Comparison of ENCODE assay signal across 17 cellular contexts in genomic region chr6:15410752-15411151, GRCh38.
DNase-seq lines count a peak whose midpoint lies in the region; ATAC-seq, FAIRE-seq and TF ChIP-seq lines count a peak whose summit lies in the region.
"Had no signal": no experiment of that assay in that cellular context is flagged by ENCODE, and none has a peak within 500 bp of the region (broad histone marks: within the 10 kb centered on the region; RNA-seq: fewer than 3 reads in every experiment).

No MANE protein-coding gene starts in this region.

- no peak for FAIRE-seq in GM12878 (lab: Jason Lieb, UNC)
- FAIRE-seq: GM12891 had no signal

- H3K27me3 Mint-ChIP-seq in stimulated activated naive CD8-positive, alpha-beta T cell treated with anti-CD3 and anti-CD28 coated beads, Interleukin-15, Interleukin-2, amounts not matched to agents 100 ng/mL and 50 ng/mL, for 24 hours = no peaks in the 10 kb centered on the region
- H3K27me3 Mint-ChIP-seq in T-cell = no peaks in the 10 kb centered on the region

- H3K79me2 ChIP-seq in GM12878 (ENCODE audit: control insufficient read depth, insufficient read depth, low read length) = peaks cover 69% of the 10 kb centered on the region

- no peak for TF ChIP-seq RAD21 in GM12878 (IDR thresholded peaks at IDR 0.05; ENCODE audit: insufficient read depth, low read depth, low read length)

- TF ChIP-seq EP300 in GM12878 (IDR thresholded peaks at IDR 0.05; ENCODE audit: borderline replicate concordance in 1 of 2, control insufficient read depth in 1 of 2, low read depth in 2 of 2, low read length in 2 of 2) = peak; percentile 35 to 37; a peak in 2 of 4 replicates

- H2AFZ ChIP-seq in GM12878 (ENCODE audit: control insufficient read depth, low read depth, low read length) = no peak overlapping the region
- H2AFZ ChIP-seq: hepatocyte, PC-9 had no signal

- no peak for ATAC-seq in stimulated activated naive CD8-positive, alpha-beta T cell treated with anti-CD3 and anti-CD28 coated beads, Interleukin-15, Interleukin-2, amounts not matched to agents 100 U/mL and 50 U/mL, for 24 hours
- no peak for ATAC-seq in T-cell (replicated peaks in 1 of 4)
- ATAC-seq in GM12878 = peak; percentile 51
- ATAC-seq: upper lobe of right lung had no signal

- POLR2A ChIA-PET in T-cell (lab: Charles Lee) (no interaction called here), GM12878 (lab: Charles Lee) (interaction anchor here (0.6 to 5.0 kb wide), 7 partner anchors 11 to 159 kb away, joined by 3 to 55 read pairs (median 4); no protein-coding TSS in a partner anchor)

- RAD21 ChIA-PET in GM12878 (lab: Charles Lee; ENCODE audit: unreplicated experiment) = interaction anchor here (0.9 to 7.6 kb wide), 10 partner anchors 10 to 166 kb away, joined by 3 to 54 read pairs (median 4); no protein-coding TSS in a partner anchor

- in situ Hi-C loops in GM12878 (cut with MboI) = no loop called here

- SMC1A ChIA-PET in GM12878 (lab: Charles Lee; ENCODE audit: uncharacterized antibody, unreplicated experiment) = interaction anchor here (0.8 to 8.7 kb wide), 19 partner anchors 9 to 161 kb away, joined by 3 to 143 read pairs (median 5); no protein-coding TSS in a partner anchor

- CTCF ChIA-PET in T-cell (lab: Charles Lee) = interaction anchor here (0.5 to 1.6 kb wide), 5 partner anchors 10 to 1224 kb away, joined by 3 to 5 read pairs (median 4); no protein-coding TSS in a partner anchor
- CTCF ChIA-PET in GM12878 (lab: Yijun Ruan, JAX) = interaction anchor here (0.7 to 5.2 kb wide), 10 partner anchors 10 to 213 kb away, joined by 3 to 29 read pairs (median 4); no protein-coding TSS in a partner anchor

- DNase-seq in stimulated activated naive CD8-positive, alpha-beta T cell treated with anti-CD3 and anti-CD28 coated beads, Interleukin-15, Interleukin-2, amounts not matched to agents 100 U/mL and 50 U/mL, for 24 hours = no peak
- no peak for DNase-seq in T-cell
- no peak for DNase-seq in GM12878 (ENCODE audit: low read depth, low spot score)
- no peak for DNase-seq in SIG-M5 (lab: John Stamatoyannopoulos, UW)
- DNase-seq in NCI-H146 treated with DMSO at 0.1 percent for 48 hours (lab: John Stamatoyannopoulos, UW; ENCODE audit: unreplicated experiment) = no peak
- DNase-seq in NCI-H510A treated with DMSO at 0.1 percent for 48 hours (lab: John Stamatoyannopoulos, UW) = no peak
- DNase-seq in NCI-H2107 treated with DMSO at 0.1 percent for 48 hours (lab: John Stamatoyannopoulos, UW; ENCODE audit: unreplicated experiment) = no peak
- DNase-seq: activated gamma-delta T cell treated with Interleukin-2 at 50 U/mL for 16 hours; NCI-H1092 treated with DMSO at 0.1 percent for 48 hours; PC-9; stimulated activated CD4-positive, alpha-beta T cell treated with anti-CD3 and anti-CD28 coated beads, Interleukin-4, amount 100 ng/mL, for 4 hours; SW 1271; upper lobe of right lung had no signal

- TF ChIP-seq CTCF in GM12878 (IDR thresholded peaks at IDR 0.05 in 2 of 3, conservative IDR thresholded peaks at IDR 0.05 in 1 of 3; ENCODE audit: control insufficient read depth in 2 of 3, extremely low read depth in 1 of 3, insufficient read depth in 1 of 3, low read depth in 3 of 3, low read length in 3 of 3) = no peak

- 0% methylated on average over 1 of the region's 1 CpG for WGBS in GM12878 (ENCODE audit: insufficient coverage, insufficient replicate concordance, low lambda C conversion rate, missing lambda C conversion rate)

- H3K4me3 ChIP-seq in GM12878 = no peak overlapping the region
- H3K4me3 ChIP-seq: hepatocyte, PC-9, upper lobe of right lung had no signal

- H3K9me3 Mint-ChIP-seq in stimulated activated naive CD8-positive, alpha-beta T cell treated with anti-CD3 and anti-CD28 coated beads, Interleukin-15, Interleukin-2, amounts not matched to agents 100 ng/mL and 50 ng/mL, for 24 hours = no peaks in the 10 kb centered on the region
- no peaks in the 10 kb centered on the region for H3K9me3 Mint-ChIP-seq in T-cell
- H3K9me3 Mint-ChIP-seq: mesothelial cell of epicardium had no signal

- peaks cover 79% of the 10 kb centered on the region for H3K4me1 Mint-ChIP-seq in stimulated activated naive CD8-positive, alpha-beta T cell treated with anti-CD3 and anti-CD28 coated beads, Interleukin-15, Interleukin-2, amounts not matched to agents 100 ng/mL and 50 ng/mL, for 24 hours (ENCODE audit: low read depth)
- peaks cover 65 to 74% (median 71%) of the 10 kb centered on the region in 3 donors for H3K4me1 Mint-ChIP-seq in T-cell

- no peaks in the 10 kb centered on the region for H3K27me3 ChIP-seq in GM12878 (replicated peaks in 1 of 2; ENCODE audit: control insufficient read depth in 2 of 2, insufficient read depth in 2 of 2, low read length in 1 of 2)
- H3K27me3 ChIP-seq: hepatocyte, upper lobe of right lung had no signal

- no peak for TF ChIP-seq POLR2A in GM12878 (IDR thresholded peaks at IDR 0.05; ENCODE audit: low read depth, low read length)

- peak overlapping the region; percentile 66 for H3K27ac Mint-ChIP-seq in stimulated activated naive CD8-positive, alpha-beta T cell treated with anti-CD3 and anti-CD28 coated beads, Interleukin-15, Interleukin-2, amounts not matched to agents 100 ng/mL and 50 ng/mL, for 24 hours
- peak overlapping the region; percentile 55 to 64 for H3K27ac Mint-ChIP-seq in T-cell
- H3K27ac Mint-ChIP-seq: mesothelial cell of epicardium had no signal

- peaks cover 2% of the 10 kb centered on the region for H4K20me1 ChIP-seq in GM12878 (ENCODE audit: control insufficient read depth, insufficient read depth)

- H3K36me3 Mint-ChIP-seq in stimulated activated naive CD8-positive, alpha-beta T cell treated with anti-CD3 and anti-CD28 coated beads, Interleukin-15, Interleukin-2, amounts not matched to agents 100 ng/mL and 50 ng/mL, for 24 hours (ENCODE audit: low read depth) = peaks cover 47% of the 10 kb centered on the region
- H3K36me3 Mint-ChIP-seq in T-cell = peaks cover 25% of the 10 kb centered on the region

- H3K27ac ChIP-seq in GM12878 (ENCODE audit: control insufficient read depth, insufficient read depth) = peak overlapping the region; percentile 27; the same call in 1 of the 2 replicates
- H3K27ac ChIP-seq: hepatocyte, upper lobe of right lung had no signal

- peak overlapping the region; percentile 48 for H3K4me3 Mint-ChIP-seq in stimulated activated naive CD8-positive, alpha-beta T cell treated with anti-CD3 and anti-CD28 coated beads, Interleukin-15, Interleukin-2, amounts not matched to agents 100 ng/mL and 50 ng/mL, for 24 hours
- H3K4me3 Mint-ChIP-seq in T-cell = peak overlapping the region; percentile 17 to 64 (median 51)
- H3K4me3 Mint-ChIP-seq: mesothelial cell of epicardium had no signal

- no TSS peak for BruUV-seq in GM12878 (replicated peaks; lab: Mats Ljungman, UMichigan)

- no peak overlapping the region for H3K9ac ChIP-seq in GM12878 (ENCODE audit: control insufficient read depth, insufficient read depth, low read length)

- H3K4me1 ChIP-seq in GM12878 (ENCODE audit: control insufficient read depth, insufficient read depth, low read length) = peaks cover 29% of the 10 kb centered on the region

- H3K36me3 ChIP-seq in GM12878 (ENCODE audit: control insufficient read depth in 2 of 2, insufficient read depth in 2 of 2, low read length in 1 of 2) = peaks cover 0 to 2% of the 10 kb centered on the region in 2 experiments; a peak in 3 of 4 replicates
- H3K36me3 ChIP-seq: upper lobe of right lung had no signal

- intact Hi-C loops in GM12878 (cut with micrococcal nuclease; ENCODE audit: unreplicated experiment) = no loop called here

- H3K4me2 ChIP-seq in GM12878 (ENCODE audit: control insufficient read depth, insufficient read depth) = 0 out of 2 replicates have a peak overlapping the region, but pooled peaks have one; percentile 11
- H3K4me2 ChIP-seq: hepatocyte had no signal

- H3K9me3 ChIP-seq in GM12878 (replicated peaks; ENCODE audit: control insufficient read depth, insufficient read depth, low read length) = no peaks in the 10 kb centered on the region
- H3K9me3 ChIP-seq: upper lobe of right lung had no signal

TF ChIP-seq in GM12878, 131 proteins besides CTCF, POLR2A, EP300 and RAD21 (continues in another document):
- no peak for TF ChIP-seq PAX5 (IDR thresholded peaks at IDR 0.05; ENCODE audit: borderline replicate concordance, low read depth, low read length)
- no peak for TF ChIP-seq SUPT20H (IDR thresholded peaks at IDR 0.05; ENCODE audit: borderline replicate concordance, control insufficient read depth, low read depth, low read length)
- no peak for TF ChIP-seq CHD4 (IDR thresholded peaks at IDR 0.05)
- TF ChIP-seq YBX1 (IDR thresholded peaks at IDR 0.05) = no peak
- TF ChIP-seq IKZF2 (IDR thresholded peaks at IDR 0.05) = peak; percentile 42 to 53; a peak in 2 of 4 replicates
- TF ChIP-seq, protein P1, sequence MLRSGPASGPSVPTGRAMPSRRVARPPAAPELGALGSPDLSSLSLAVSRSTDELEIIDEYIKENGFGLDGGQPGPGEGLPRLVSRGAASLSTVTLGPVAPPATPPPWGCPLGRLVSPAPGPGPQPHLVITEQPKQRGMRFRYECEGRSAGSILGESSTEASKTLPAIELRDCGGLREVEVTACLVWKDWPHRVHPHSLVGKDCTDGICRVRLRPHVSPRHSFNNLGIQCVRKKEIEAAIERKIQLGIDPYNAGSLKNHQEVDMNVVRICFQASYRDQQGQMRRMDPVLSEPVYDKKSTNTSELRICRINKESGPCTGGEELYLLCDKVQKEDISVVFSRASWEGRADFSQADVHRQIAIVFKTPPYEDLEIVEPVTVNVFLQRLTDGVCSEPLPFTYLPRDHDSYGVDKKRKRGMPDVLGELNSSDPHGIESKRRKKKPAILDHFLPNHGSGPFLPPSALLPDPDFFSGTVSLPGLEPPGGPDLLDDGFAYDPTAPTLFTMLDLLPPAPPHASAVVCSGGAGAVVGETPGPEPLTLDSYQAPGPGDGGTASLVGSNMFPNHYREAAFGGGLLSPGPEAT (IDR thresholded peaks at IDR 0.05; ENCODE audit: low read depth) = peak; percentile 36; the same call in 1 of the 2 replicates
- no peak for TF ChIP-seq NR2C1 (IDR thresholded peaks at IDR 0.05)
